ENCODE assay signal across 12 cellular contexts in genomic region chr6:29631209-29631810, GRCh38. TPM values are rescaled to one million over a fixed set of nuclear protein-coding genes. Genes with fewer than 3 reads are reported as not detected.
DNase-seq lines count a peak whose midpoint lies in the region; ATAC-seq and TF ChIP-seq lines count a peak whose summit lies in the region.
"Had no signal": no experiment of that assay in that cellular context is flagged by ENCODE, and none has a peak within 500 bp of the region (broad histone marks: within the 10 kb centered on the region; RNA-seq: fewer than 3 reads in every experiment).

No MANE protein-coding gene starts in this region.

- intact Hi-C loops in activated CD4-positive, alpha-beta memory T cell treated with anti-CD3 and anti-CD28 coated beads for 36 hours (cut with micrococcal nuclease): no loop called here

- no peak for ATAC-seq in activated T-cell treated with anti-CD3 and anti-CD28 coated beads, Interleukin-2, amount 50 U/mL, for 4 hours
- no peak for ATAC-seq in stimulated activated memory B cell treated with anti-CD40 and anti-IgM and Interleukin-4, amounts not matched to agents 10 μg/mL and 1 μg/mL and 100 μg/mL, for 72 hours
- ATAC-seq in HG02884 (IDR thresholded peaks at IDR 0.05; ENCODE audit: unreplicated experiment): no peak

- POLR2A ChIA-PET in activated CD4-positive, alpha-beta memory T cell treated with anti-CD3 and anti-CD28 coated beads for 36 hours (lab: Charles Lee): no interaction called here

- DNase-seq in activated T-cell treated with anti-CD3 and anti-CD28 coated beads, Interleukin-2, amount 50 U/mL, for 4 hours: no peak
- no peak for DNase-seq in activated T-cell treated with anti-CD3 and anti-CD28 coated beads, Interleukin-2, amount 50 U/mL, for 1 hour
- DNase-seq in activated CD4-positive, alpha-beta memory T cell treated with anti-CD3 and anti-CD28 coated beads for 36 hours: no peak
- no peak for DNase-seq in fibroblast of the aortic adventitia (ENCODE audit: low read depth)
- no peak for DNase-seq in ureter (ENCODE audit: low spot score)
- no peak for DNase-seq in GM10266 (ENCODE audit: extremely low spot score)
- DNase-seq: NCI-H1436; stimulated activated CD4-positive, alpha-beta T cell treated with anti-CD3 and anti-CD28 coated beads, Interleukin-2, amount 100 ng/mL, for 24 hours had no signal

- peaks cover 12% of the 10 kb centered on the region for H3K27me3 Mint-ChIP-seq in activated T-cell treated with anti-CD3 and anti-CD28 coated beads, Interleukin-2, amount 50 U/mL, for 4 hours (ENCODE audit: low read depth)
- H3K27me3 Mint-ChIP-seq in activated CD4-positive, alpha-beta memory T cell treated with anti-CD3 and anti-CD28 coated beads for 36 hours: peaks cover 2% of the 10 kb centered on the region
- no peaks in the 10 kb centered on the region for H3K27me3 Mint-ChIP-seq in stimulated activated memory B cell treated with anti-CD40 and anti-IgM and Interleukin-4, amounts not matched to agents 10 μg/mL and 1 μg/mL and 100 μg/mL, for 72 hours

- peak overlapping the region; percentile 87 for H3K4me3 Mint-ChIP-seq in activated T-cell treated with anti-CD3 and anti-CD28 coated beads, Interleukin-2, amount 50 U/mL, for 4 hours
- H3K4me3 Mint-ChIP-seq in activated CD4-positive, alpha-beta memory T cell treated with anti-CD3 and anti-CD28 coated beads for 36 hours: peak overlapping the region; percentile 79
- peak overlapping the region; percentile 82 for H3K4me3 Mint-ChIP-seq in stimulated activated memory B cell treated with anti-CD40 and anti-IgM and Interleukin-4, amounts not matched to agents 10 μg/mL and 1 μg/mL and 100 μg/mL, for 72 hours

- H3K4me1 Mint-ChIP-seq in activated T-cell treated with anti-CD3 and anti-CD28 coated beads, Interleukin-2, amount 50 U/mL, for 4 hours (ENCODE audit: low read depth): peaks cover 38% of the 10 kb centered on the region
- H3K4me1 Mint-ChIP-seq in activated CD4-positive, alpha-beta memory T cell treated with anti-CD3 and anti-CD28 coated beads for 36 hours (ENCODE audit: low read depth): peaks cover 44% of the 10 kb centered on the region
- peaks cover 65% of the 10 kb centered on the region for H3K4me1 Mint-ChIP-seq in stimulated activated memory B cell treated with anti-CD40 and anti-IgM and Interleukin-4, amounts not matched to agents 10 μg/mL and 1 μg/mL and 100 μg/mL, for 72 hours

- no peaks in the 10 kb centered on the region for H3K9me3 Mint-ChIP-seq in activated T-cell treated with anti-CD3 and anti-CD28 coated beads, Interleukin-2, amount 50 U/mL, for 4 hours
- H3K9me3 Mint-ChIP-seq in activated CD4-positive, alpha-beta memory T cell treated with anti-CD3 and anti-CD28 coated beads for 36 hours: no peaks in the 10 kb centered on the region
- no peaks in the 10 kb centered on the region for H3K9me3 Mint-ChIP-seq in stimulated activated memory B cell treated with anti-CD40 and anti-IgM and Interleukin-4, amounts not matched to agents 10 μg/mL and 1 μg/mL and 100 μg/mL, for 72 hours

- TF ChIP-seq CTCF in fibroblast of the aortic adventitia (IDR thresholded peaks at IDR 0.05; ENCODE audit: insufficient read depth, low read length) (no peak), GM10266 (IDR thresholded peaks at IDR 0.05; ENCODE audit: control insufficient read depth, insufficient read depth, low read depth, missing control alignments) (no peak)

- H3K27ac Mint-ChIP-seq in activated CD4-positive, alpha-beta memory T cell treated with anti-CD3 and anti-CD28 coated beads for 36 hours: no peak overlapping the region
- H3K27ac Mint-ChIP-seq in stimulated activated memory B cell treated with anti-CD40 and anti-IgM and Interleukin-4, amounts not matched to agents 10 μg/mL and 1 μg/mL and 100 μg/mL, for 72 hours: peak overlapping the region; percentile 56

- peak overlapping the region; percentile 78 for H3K4me3 ChIP-seq in fibroblast of the aortic adventitia (ENCODE audit: low read depth, low read length)

- H3K36me3 Mint-ChIP-seq in activated T-cell treated with anti-CD3 and anti-CD28 coated beads, Interleukin-2, amount 50 U/mL, for 4 hours (ENCODE audit: insufficient read depth): no peaks in the 10 kb centered on the region
- peaks cover 4% of the 10 kb centered on the region for H3K36me3 Mint-ChIP-seq in activated CD4-positive, alpha-beta memory T cell treated with anti-CD3 and anti-CD28 coated beads for 36 hours
- no peaks in the 10 kb centered on the region for H3K36me3 Mint-ChIP-seq in stimulated activated memory B cell treated with anti-CD40 and anti-IgM and Interleukin-4, amounts not matched to agents 10 μg/mL and 1 μg/mL and 100 μg/mL, for 72 hours

- CTCF ChIA-PET in activated CD4-positive, alpha-beta memory T cell treated with anti-CD3 and anti-CD28 coated beads for 36 hours (lab: Charles Lee): interaction anchor here (0.6 to 6.1 kb wide), 4 partner anchors 19 to 589 kb away, joined by 4 to 39 read pairs (median 6); no protein-coding TSS in a partner anchor

RNA-seq across cellular contexts. Expression of gene GABBR1, which starts 1.7 kb away (rescaled TPM):
- total RNA-seq in activated T-cell treated with anti-CD3 and anti-CD28 coated beads, Interleukin-2, amount 50 U/mL, for 4 hours: 1 to 10 TPM; 4.2 to 5.6 (median 4.7) TPM
- total RNA-seq in activated CD4-positive, alpha-beta memory T cell treated with anti-CD3 and anti-CD28 coated beads for 36 hours: 10 to 100 TPM; 21.1 to 23.5 TPM
- total RNA-seq in fibroblast of the aortic adventitia (ENCODE audit: low replicate concordance): 11.7 and 19.2 TPM in 2 replicates
- total RNA-seq in ureter: 64.3 TPM

RNA-seq across cellular contexts. Expression of gene MOG, which starts 25.6 kb away (rescaled TPM):
- total RNA-seq in activated T-cell treated with anti-CD3 and anti-CD28 coated beads, Interleukin-2, amount 50 U/mL, for 4 hours: not detected
- total RNA-seq in activated CD4-positive, alpha-beta memory T cell treated with anti-CD3 and anti-CD28 coated beads for 36 hours: not detected
- total RNA-seq in fibroblast of the aortic adventitia (ENCODE audit: low replicate concordance): not detected in 2 replicates
- total RNA-seq in ureter: not detected
- total RNA-seq: T-helper 1 cell treated with Interleukin-12 subunit alpha and Interleukin-12 subunit beta and Interleukin-4 antibody, amounts not matched to agents 30 ng/mL and 1 ng/mL, for 36 hours had no signal

RNA-seq across cellular contexts. Expression of gene OR2H2, which starts 46.4 kb away (rescaled TPM):
- not detected for total RNA-seq in activated T-cell treated with anti-CD3 and anti-CD28 coated beads, Interleukin-2, amount 50 U/mL, for 4 hours
- total RNA-seq in activated CD4-positive, alpha-beta memory T cell treated with anti-CD3 and anti-CD28 coated beads for 36 hours: not detected
- not detected in 2 replicates for total RNA-seq in fibroblast of the aortic adventitia (ENCODE audit: low replicate concordance)
- not detected for total RNA-seq in ureter
- total RNA-seq: cardiac muscle cell; T-helper 1 cell treated with Interleukin-12 subunit alpha and Interleukin-12 subunit beta and Interleukin-4 antibody, amounts not matched to agents 30 ng/mL and 1 ng/mL, for 36 hours had no signal

RNA-seq across cellular contexts. Expression of gene ZFP57, which starts 49.6 kb away (rescaled TPM):
- not detected for total RNA-seq in activated T-cell treated with anti-CD3 and anti-CD28 coated beads, Interleukin-2, amount 50 U/mL, for 4 hours
- total RNA-seq in activated CD4-positive, alpha-beta memory T cell treated with anti-CD3 and anti-CD28 coated beads for 36 hours: not detected
- total RNA-seq in fibroblast of the aortic adventitia (ENCODE audit: low replicate concordance) (0.49 TPM in 1 of 2 replicates, not detected in the other), ureter (3.0 TPM)
